25 cellular contexts compared by ENCODE assay signal in the genomic region with DNA sequence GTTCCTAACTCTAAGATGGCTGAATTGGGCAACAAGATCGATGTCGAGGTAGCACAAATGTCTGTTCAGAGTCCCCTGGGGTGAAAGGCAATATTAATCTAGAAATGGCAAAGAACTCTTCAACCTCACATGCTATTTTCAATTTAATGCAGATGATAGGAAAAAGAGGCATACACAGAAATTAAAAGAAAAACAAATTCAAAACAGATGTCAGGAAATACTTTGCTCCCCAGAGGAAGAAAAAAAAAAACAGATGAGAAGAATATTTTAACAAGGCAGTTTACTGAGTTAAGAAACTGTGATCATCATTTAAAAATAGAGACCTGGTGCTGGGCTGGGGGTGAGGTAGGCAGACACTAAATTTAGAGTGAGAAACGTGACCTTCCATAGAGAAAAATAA.
DNase-seq lines count a peak whose midpoint lies in the region; ATAC-seq and TF ChIP-seq lines count a peak whose summit lies in the region.
"Had no signal": no experiment of that assay in that cellular context is flagged by ENCODE, and none has a peak within 500 bp of the region (broad histone marks: within the 10 kb centered on the region; RNA-seq: fewer than 3 reads in every experiment).

No MANE protein-coding gene starts in this region.

- H3K9ac ChIP-seq in adipocyte (ENCODE audit: low read length) = no peak overlapping the region
- H3K9ac ChIP-seq: GM23248 had no signal

- H3K36me3 Mint-ChIP-seq in nephron (ENCODE audit: low read depth) = no peaks in the 10 kb centered on the region
- no peaks in the 10 kb centered on the region for H3K36me3 Mint-ChIP-seq in activated T-cell treated with anti-CD3 and anti-CD28 coated beads, Interleukin-2, amount 50 U/mL, for 4 hours (ENCODE audit: insufficient read depth)
- H3K36me3 Mint-ChIP-seq: IgD-negative memory B cell had no signal

- H3K27ac Mint-ChIP-seq in nephron = peak overlapping the region in 2 of 3 experiments; percentile 10 to 23
- H3K27ac Mint-ChIP-seq: CD4-positive, alpha-beta T cell; IgD-negative memory B cell had no signal

- H3K36me3 ChIP-seq in left ventricle myocardium inferior (no peaks in the 10 kb centered on the region), adipocyte (ENCODE audit: control insufficient read depth, insufficient read depth, low read length, severe bottlenecking) (no peaks in the 10 kb centered on the region)
- H3K36me3 ChIP-seq: BE2C had no signal

- TF ChIP-seq CTCF in left ventricle myocardium inferior (IDR thresholded peaks at IDR 0.05; ENCODE audit: borderline replicate concordance) (no peak), nephron (IDR thresholded peaks at IDR 0.05; ENCODE audit: unreplicated experiment in 3 of 3) (no peak)

- H3K27me3 ChIP-seq in left ventricle myocardium inferior (ENCODE audit: low read depth) = no peaks in the 10 kb centered on the region
- H3K27me3 ChIP-seq in adipocyte (replicated peaks; ENCODE audit: control insufficient read depth, insufficient read depth, low read length) = no peaks in the 10 kb centered on the region
- H3K27me3 ChIP-seq: BE2C had no signal

- peaks cover 44% of the 10 kb centered on the region for H3K4me1 Mint-ChIP-seq in nephron
- no peaks in the 10 kb centered on the region for H3K4me1 Mint-ChIP-seq in activated T-cell treated with anti-CD3 and anti-CD28 coated beads, Interleukin-2, amount 50 U/mL, for 4 hours (ENCODE audit: low read depth)
- H3K4me1 Mint-ChIP-seq: IgD-negative memory B cell had no signal

- H3K27ac ChIP-seq in left ventricle myocardium inferior (replicated peaks) = peak overlapping the region; percentile 39
- H3K27ac ChIP-seq: 22Rv1, GM23248 had no signal

- ATAC-seq in Right ventricle myocardium inferior (no peak), HG03521 (IDR thresholded peaks at IDR 0.05; ENCODE audit: unreplicated experiment) (no peak)
- ATAC-seq in activated T-cell treated with anti-CD3 and anti-CD28 coated beads, Interleukin-2, amount 50 U/mL, for 4 hours = no peak
- ATAC-seq: GM12878 had no signal

- no peaks in the 10 kb centered on the region for H3K9me3 Mint-ChIP-seq in nephron
- peaks cover 4% of the 10 kb centered on the region for H3K9me3 Mint-ChIP-seq in activated T-cell treated with anti-CD3 and anti-CD28 coated beads, Interleukin-2, amount 50 U/mL, for 4 hours

- intact Hi-C loops in left ventricle myocardium inferior (cut with micrococcal nuclease) = no loop called here
- intact Hi-C loops in Right ventricle myocardium inferior (cut with DNase I) = no loop called here

- DNase-seq in left ventricle myocardium inferior (no peak), Right ventricle myocardium inferior (ENCODE audit: missing footprints) (no peak), adipocyte (ENCODE audit: low read depth) (peak; percentile 60), HuH-7 (ENCODE audit: low spot score) (no peak)
- DNase-seq in activated T-cell treated with anti-CD3 and anti-CD28 coated beads, Interleukin-2, amount 50 U/mL, for 4 hours = no peak
- DNase-seq: BE2C; CD4-positive, alpha-beta T cell; DMS53; EL; GDM1; GM23248; H7; NCI-H1092 treated with DMSO at 0.1 percent for 48 hours; NCI-H1436; NCI-H187; NCI-H2171 treated with DMSO at 0.1 percent for 48 hours; NCI-H524 treated with DMSO at 0.1 percent for 48 hours; NCI-H774; RPMI8226; SHP77 had no signal

- H3K4me3 Mint-ChIP-seq in nephron = no peak overlapping the region
- no peak overlapping the region for H3K4me3 Mint-ChIP-seq in activated T-cell treated with anti-CD3 and anti-CD28 coated beads, Interleukin-2, amount 50 U/mL, for 4 hours
- H3K4me3 Mint-ChIP-seq: CD4-positive, alpha-beta T cell; IgD-negative memory B cell had no signal

- H3K9me3 ChIP-seq in left ventricle myocardium inferior (replicated peaks) = no peaks in the 10 kb centered on the region
- H3K9me3 ChIP-seq in adipocyte (ENCODE audit: control insufficient read depth, low read length) = no peaks in the 10 kb centered on the region
- H3K9me3 ChIP-seq: BE2C had no signal

- no peaks in the 10 kb centered on the region for H3K27me3 Mint-ChIP-seq in nephron (ENCODE audit: low read depth)
- H3K27me3 Mint-ChIP-seq in activated T-cell treated with anti-CD3 and anti-CD28 coated beads, Interleukin-2, amount 50 U/mL, for 4 hours (ENCODE audit: low read depth) = no peaks in the 10 kb centered on the region
- H3K27me3 Mint-ChIP-seq: CD4-positive, alpha-beta T cell; IgD-negative memory B cell had no signal

- peaks cover 9% of the 10 kb centered on the region for H3K4me1 ChIP-seq in left ventricle myocardium inferior
- peaks cover 27% of the 10 kb centered on the region for H3K4me1 ChIP-seq in adipocyte (ENCODE audit: control insufficient read depth, insufficient read depth, low read length)
- H3K4me1 ChIP-seq: BE2C had no signal

- H3K4me3 ChIP-seq in left ventricle myocardium inferior (no peak overlapping the region), adipocyte (ENCODE audit: low read length) (no peak overlapping the region)
- H3K4me3 ChIP-seq: GM12878, GM23248 had no signal
